ENCODE assay signal across 11 cellular contexts in the genomic region with DNA sequence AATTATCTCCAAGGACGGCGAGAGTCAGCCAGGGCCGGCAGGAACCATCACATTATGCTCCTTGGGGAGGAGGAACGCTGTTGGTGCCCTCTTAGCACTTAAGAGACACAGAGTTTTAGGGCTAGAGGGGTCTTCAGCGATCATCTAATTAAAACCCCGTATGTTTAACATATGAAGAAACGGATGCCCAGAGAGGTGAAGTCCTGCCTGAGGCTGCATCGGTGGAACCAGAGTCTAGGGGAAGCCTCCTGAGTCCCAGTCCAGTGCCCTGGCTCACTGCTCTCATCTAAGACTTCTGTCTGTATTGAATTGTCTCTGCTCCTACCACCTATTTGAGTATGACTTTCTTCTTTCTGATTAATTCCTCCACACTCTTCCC. TPM values are rescaled to one million over a fixed set of nuclear protein-coding genes. Genes with fewer than 3 reads are reported as not detected.
DNase-seq lines count a peak whose midpoint lies in the region; ATAC-seq and TF ChIP-seq lines count a peak whose summit lies in the region.
"Had no signal": no experiment of that assay in that cellular context is flagged by ENCODE, and none has a peak within 500 bp of the region (broad histone marks: within the 10 kb centered on the region; RNA-seq: fewer than 3 reads in every experiment).

No MANE protein-coding gene starts in this region.

- H3K9me3 Mint-ChIP-seq in brain, result peaks cover 0 to 3% (median 0%) of the 10 kb centered on the region in 5 experiments
- H3K9me3 Mint-ChIP-seq in naive B cell, result no peaks in the 10 kb centered on the region
- H3K9me3 Mint-ChIP-seq: activated naive CD4-positive, alpha-beta T cell treated with anti-CD3 and anti-CD28 coated beads, Interleukin-2, amount 50 U/mL, for 24 hours had no signal

- H3K36me3 Mint-ChIP-seq in brain, result no peaks in the 10 kb centered on the region
- H3K36me3 Mint-ChIP-seq in naive B cell, result no peaks in the 10 kb centered on the region
- H3K36me3 Mint-ChIP-seq: activated naive CD4-positive, alpha-beta T cell treated with anti-CD3 and anti-CD28 coated beads, Interleukin-2, amount 50 U/mL, for 24 hours had no signal

- TF ChIP-seq POLR2A in heart left ventricle (IDR thresholded peaks at IDR 0.05), result no peak

- H3K27ac Mint-ChIP-seq in brain (no peak overlapping the region), naive B cell (peak overlapping the region; percentile 91 to 98 (median 96))
- H3K27ac Mint-ChIP-seq: activated naive CD4-positive, alpha-beta T cell treated with anti-CD3 and anti-CD28 coated beads, Interleukin-2, amount 50 U/mL, for 24 hours had no signal

- H3K4me3 Mint-ChIP-seq in brain (peak overlapping the region in 4 of 5 experiments; percentile 53 to 66 (median 56)), naive B cell (peak overlapping the region; percentile 81 to 94 (median 91))
- H3K4me3 Mint-ChIP-seq: activated naive CD4-positive, alpha-beta T cell treated with anti-CD3 and anti-CD28 coated beads, Interleukin-2, amount 50 U/mL, for 24 hours had no signal

- no peaks in the 10 kb centered on the region for H3K36me3 ChIP-seq in heart left ventricle
- H3K36me3 ChIP-seq in upper lobe of right lung, result no peaks in the 10 kb centered on the region
- H3K36me3 ChIP-seq in mucosa of descending colon (ENCODE audit: low read depth), result no peaks in the 10 kb centered on the region

- H3K4me3 ChIP-seq in heart left ventricle (peak overlapping the region in 11 of 12 donors; percentile 42 to 78 (median 64)), upper lobe of right lung (peak overlapping the region; percentile 46), mucosa of descending colon (no peak overlapping the region)

- peak overlapping the region in 2 of 12 donors; percentile 84 to 88 for H3K27ac ChIP-seq in heart left ventricle
- no peak overlapping the region for H3K27ac ChIP-seq in upper lobe of right lung

- H3K9me3 ChIP-seq in heart left ventricle (no peaks in the 10 kb centered on the region), upper lobe of right lung (no peaks in the 10 kb centered on the region), mucosa of descending colon (no peaks in the 10 kb centered on the region)

- H3K4me1 ChIP-seq in heart left ventricle (peaks cover 0 to 31% (median 5%) of the 10 kb centered on the region in 12 donors), upper lobe of right lung (no peaks in the 10 kb centered on the region), mucosa of descending colon (ENCODE audit: low read depth) (peaks cover 5% of the 10 kb centered on the region)

- TF ChIP-seq CTCF in heart left ventricle (IDR thresholded peaks at IDR 0.05), result no peak
- no peak for TF ChIP-seq CTCF in brain (conservative IDR thresholded peaks at IDR 0.05)
- no peak for TF ChIP-seq CTCF in upper lobe of right lung (IDR thresholded peaks at IDR 0.05)
- no peak for TF ChIP-seq CTCF in mucosa of descending colon (IDR thresholded peaks at IDR 0.05)

- DNase-seq in heart left ventricle (no peak), left cardiac atrium (no peak), naive B cell (no peak), upper lobe of right lung (no peak), mucosa of descending colon (no peak), cerebellar nuclear complex (lab: John Stamatoyannopoulos, UW) (no peak), NCI-H524 treated with DMSO at 0.1 percent for 48 hours (lab: John Stamatoyannopoulos, UW) (no peak)
- DNase-seq: midbrain; stimulated activated CD4-positive, alpha-beta T cell treated with anti-CD3 and anti-CD28 coated beads, Interleukin-4, amount 100 ng/mL, for 24 hours had no signal

- ATAC-seq in heart left ventricle (no peak), left cardiac atrium (no peak), naive B cell (ENCODE audit: low read depth in 2 of 2) (no peak), upper lobe of right lung (no peak), mucosa of descending colon (no peak)

- H3K27me3 Mint-ChIP-seq in brain (peaks cover 19% of the 10 kb centered on the region), naive B cell (no peaks in the 10 kb centered on the region)

- intact Hi-C loops in heart left ventricle (cut with DNase I) (no loop called here), left cardiac atrium (cut with DNase I) (no loop called here), upper lobe of right lung (cut with DNase I) (no loop called here), mucosa of descending colon (cut with DNase I, micrococcal nuclease) (no loop called here)

- H3K4me1 Mint-ChIP-seq in brain (peaks cover 14% of the 10 kb centered on the region), naive B cell (peaks cover 33 to 49% (median 37%) of the 10 kb centered on the region in 3 donors)

- WGBS in heart left ventricle, 4 donors, result 39 to 58% (median 55%) methylated on average over 8 of the region's 8 CpGs

- H3K27me3 ChIP-seq in heart left ventricle, result peaks cover 0 to 20% (median 0%) of the 10 kb centered on the region in 9 donors
- H3K27me3 ChIP-seq in upper lobe of right lung, result peaks cover 5% of the 10 kb centered on the region

RNA-seq across cellular contexts. Expression of a gene that starts 0.7 kb away (rescaled TPM):
- total RNA-seq in heart left ventricle (1 to 10 TPM; 4.1 to 9.6 (median 6.8) TPM), left cardiac atrium (1 to 10 TPM; 5.6 to 8.9 TPM), upper lobe of right lung (0.41 TPM), mucosa of descending colon (1 to 10 TPM in 2 of 3 donors, under 1 TPM in 1; 0.65 to 1.4 (median 1.2) TPM)
- polyA plus RNA-seq in heart left ventricle (1 to 10 TPM in 1 of 2 donors, under 1 TPM in 1; 0.87 to 9.4 TPM), brain (ENCODE audit: insufficient read depth, low read depth, low replicate concordance) (0.75 TPM), naive B cell (ENCODE audit: low read depth in 6 of 6) (10 to 100 TPM; 21.3 to 50.9 (median 28.0) TPM)

Comparison
In these comparisons a context has a peak if more than half of its experiments do, and no peak if none do; other contexts are left out.
1. H3K27ac Mint-ChIP-seq: peak in naive B cell (6 of 6); none in brain (0 of 5).